12 cellular contexts compared by ENCODE assay signal in the genomic region with DNA sequence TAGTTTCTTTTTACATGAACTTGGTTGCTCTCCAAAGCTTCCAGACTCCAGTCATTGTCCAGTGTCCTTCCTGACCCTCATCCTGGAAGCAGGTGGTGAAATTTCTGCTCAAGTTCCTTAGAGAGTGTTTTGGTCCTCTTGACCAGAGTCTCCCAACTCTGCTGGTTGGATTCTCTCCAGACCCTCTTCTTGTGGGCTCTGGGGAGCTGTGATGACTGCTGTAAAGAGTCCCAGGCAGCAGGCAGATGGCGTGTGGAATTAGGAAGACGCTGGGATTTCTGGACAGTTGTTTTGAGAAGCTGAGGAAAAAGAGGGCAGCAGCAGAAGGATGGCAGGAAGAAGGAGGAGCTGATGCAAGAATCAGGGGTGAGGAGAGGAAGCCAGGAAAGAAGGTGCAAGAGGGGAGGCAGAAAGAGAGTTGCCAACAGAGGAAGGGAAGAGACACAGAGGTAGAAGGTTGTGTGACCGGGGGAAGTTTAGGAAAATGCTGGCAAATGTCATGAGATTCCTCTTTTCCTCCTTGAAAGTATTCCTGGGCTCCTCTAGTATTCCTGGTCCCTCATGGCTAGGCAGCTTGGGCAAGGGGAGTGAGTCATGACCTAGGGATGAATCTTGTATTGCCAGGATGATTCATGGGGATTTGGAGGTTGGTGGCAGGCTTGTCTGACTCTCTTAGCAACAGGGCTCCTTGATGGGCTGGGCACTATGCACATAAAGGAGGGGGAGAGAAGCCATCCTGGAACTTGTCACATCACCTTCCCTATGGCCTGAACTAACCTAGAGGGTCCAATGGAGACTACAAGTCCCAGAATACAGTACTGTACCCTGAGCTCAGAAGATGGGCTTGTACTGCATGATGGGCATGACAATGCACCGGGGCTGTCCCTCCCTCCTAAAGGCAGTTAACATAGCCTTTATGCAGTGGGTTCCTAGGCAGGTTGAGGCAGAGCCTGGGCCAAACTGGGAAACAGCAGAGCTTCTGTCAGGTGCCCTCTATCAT. TPM values are rescaled to one million over a fixed set of nuclear protein-coding genes. Genes with fewer than 3 reads are reported as not detected.
DNase-seq lines count a peak whose midpoint lies in the region; ATAC-seq and TF ChIP-seq lines count a peak whose summit lies in the region.
"Had no signal": no experiment of that assay in that cellular context is flagged by ENCODE, and none has a peak within 500 bp of the region (broad histone marks: within the 10 kb centered on the region; RNA-seq: fewer than 3 reads in every experiment).

No MANE protein-coding gene starts in this region.

- 35 to 37% methylated on average over 4 of the region's 4 CpGs for WGBS in GM23248 (ENCODE audit: low coverage in 1 of 2, low lambda C conversion rate in 2 of 2, missing lambda C conversion rate in 2 of 2), 2 experiments
- WGBS in mammary epithelial cell (ENCODE audit: low coverage, missing lambda C conversion rate), result 65% methylated on average over 3 of the region's 4 CpGs

- no peaks in the 10 kb centered on the region for H3F3A ChIP-seq in GM23248 (ENCODE audit: insufficient read depth)

- H3K79me2 ChIP-seq in GM23248 (ENCODE audit: insufficient read depth) (no peaks in the 10 kb centered on the region), mammary epithelial cell (ENCODE audit: insufficient read depth, low read length) (no peaks in the 10 kb centered on the region), osteoblast (ENCODE audit: insufficient read depth, low read length) (no peaks in the 10 kb centered on the region)

- H3K36me3 ChIP-seq in GM23248 (ENCODE audit: low read depth) (no peaks in the 10 kb centered on the region), mammary epithelial cell (ENCODE audit: insufficient read depth, low read length) (no peaks in the 10 kb centered on the region), osteoblast (ENCODE audit: insufficient read depth, low read length) (no peaks in the 10 kb centered on the region)

- H3K27me3 ChIP-seq in GM23248 (replicated peaks; ENCODE audit: insufficient read depth) (peaks cover 44% of the 10 kb centered on the region), mammary epithelial cell (ENCODE audit: insufficient read depth, low read length) (peaks cover 13% of the 10 kb centered on the region), osteoblast (ENCODE audit: insufficient read depth, low read length) (peaks cover 62% of the 10 kb centered on the region)

- H3K27ac ChIP-seq in GM23248 (no peak overlapping the region), mammary epithelial cell (ENCODE audit: insufficient read depth, low read depth, low read length) (no peak overlapping the region), osteoblast (ENCODE audit: low read depth, low read length) (no peak overlapping the region)
- H3K27ac ChIP-seq: HL-60 had no signal

- dilution Hi-C loops in mammary epithelial cell (cut with HindIII; ENCODE audit: low sequenced_read_pairs), result loop anchor here (5.0 to 25.0 kb wide), 3 partner anchors 35 to 230 kb away; a partner anchor contains a TSS

- no peak overlapping the region for H2AFZ ChIP-seq in GM23248
- H2AFZ ChIP-seq in mammary epithelial cell (ENCODE audit: low read depth, low read length), result no peak overlapping the region
- no peak overlapping the region for H2AFZ ChIP-seq in osteoblast (ENCODE audit: low read length)

- DNase-seq in GM23248 (peak; percentile 77), NCI-H2171 treated with DMSO at 0.1 percent for 48 hours (lab: John Stamatoyannopoulos, UW) (peak; percentile 52), mammary epithelial cell (peak; percentile 74), osteoblast (ENCODE audit: insufficient read length, low spot score, missing footprints) (peak; percentile 98), Right ventricle myocardium superior (no peak), HUDEP-2 (lab: John Stamatoyannopoulos, UW; ENCODE audit: unreplicated experiment in 76 of 76) (no peak), HT-29 (ENCODE audit: low spot score) (no peak)
- DNase-seq: activated naive CD4-positive, alpha-beta T cell treated with anti-CD3 and anti-CD28 coated beads, Interleukin-2, amount 50 U/mL, for 16 hours; natural killer cell; NCI-H187 treated with DMSO at 0.1 percent for 48 hours; SIG-M5 had no signal

- intact Hi-C loops in mammary epithelial cell (cut with micrococcal nuclease), result loop anchor here (10.0 kb wide), 1 partner anchor 47 kb away; no protein-coding TSS in a partner anchor
- intact Hi-C loops in Right ventricle myocardium superior (cut with DNase I), result no loop called here

- BruUV-seq in mammary epithelial cell (replicated peaks; lab: Mats Ljungman, UMichigan), result no TSS peak

- CTCF ChIA-PET in mammary epithelial cell (lab: Charles Lee; ENCODE audit: low non-redundant PET), result interaction anchor here (1.0 kb wide), 1 partner anchor 56 kb away, joined by 4 read pairs; no protein-coding TSS in a partner anchor

- no peak overlapping the region for H3K9ac ChIP-seq in GM23248
- no peak overlapping the region for H3K9ac ChIP-seq in mammary epithelial cell (ENCODE audit: insufficient read depth, low read length)

- H3K4me3 ChIP-seq in GM23248, result no peak overlapping the region
- no peak overlapping the region for H3K4me3 ChIP-seq in mammary epithelial cell (replicated peaks in 1 of 3; ENCODE audit: insufficient read depth in 1 of 3, low read depth in 2 of 3, low read length in 3 of 3)
- no peak overlapping the region for H3K4me3 ChIP-seq in osteoblast (ENCODE audit: insufficient read depth, low read length)

- no peak for ATAC-seq in Right ventricle myocardium superior (ENCODE audit: poor library complexity)
- ATAC-seq: natural killer cell had no signal

- H3K4me2 ChIP-seq in GM23248 (ENCODE audit: unreplicated experiment) (no peak overlapping the region), mammary epithelial cell (ENCODE audit: insufficient read depth, low read depth, low read length) (no peak overlapping the region), osteoblast (ENCODE audit: insufficient read depth, low read length) (no peak overlapping the region)

- in situ Hi-C loops in GM23248 (cut with MboI) (no loop called here), mammary epithelial cell (cut with MboI; ENCODE audit: low sequenced_read_pairs in 2 of 2) (no loop called here)

- H4K20me1 ChIP-seq in GM23248 (ENCODE audit: insufficient read depth), result no peaks in the 10 kb centered on the region
- H4K20me1 ChIP-seq in mammary epithelial cell (ENCODE audit: insufficient read depth, low read length), result peaks cover 2% of the 10 kb centered on the region
- peaks cover 3% of the 10 kb centered on the region for H4K20me1 ChIP-seq in osteoblast (ENCODE audit: insufficient read depth, low read length)

- H3K4me1 ChIP-seq in GM23248 (ENCODE audit: insufficient read depth) (no peaks in the 10 kb centered on the region), mammary epithelial cell (ENCODE audit: insufficient read depth, low read length) (no peaks in the 10 kb centered on the region), osteoblast (ENCODE audit: insufficient read depth, low read length) (peaks cover 6% of the 10 kb centered on the region)

- H3K9me2 ChIP-seq in GM23248 (ENCODE audit: insufficient read depth), result no peaks in the 10 kb centered on the region

- H3K9me3 ChIP-seq in GM23248 (ENCODE audit: low read depth) (no peaks in the 10 kb centered on the region), mammary epithelial cell (replicated peaks; ENCODE audit: insufficient read depth, low read length) (no peaks in the 10 kb centered on the region), osteoblast (ENCODE audit: low read depth, low read length) (no peaks in the 10 kb centered on the region)

- TF ChIP-seq CTCF in mammary epithelial cell (conservative IDR thresholded peaks at IDR 0.05 in 1 of 2, IDR thresholded peaks at IDR 0.05 in 1 of 2; ENCODE audit: extremely low read depth in 1 of 2, insufficient read depth in 1 of 2, low read depth in 1 of 2, low read length in 2 of 2), result no peak
- TF ChIP-seq CTCF in osteoblast (IDR thresholded peaks at IDR 0.05; ENCODE audit: extremely low read depth, low read depth, low read length), result no peak

RNA-seq across cellular contexts. Expression of a gene that starts 1.9 kb away (rescaled TPM):
- total RNA-seq in GM23248 (2014; rRNA removed; shearing (Covaris generic)), result not detected in 2 replicates
- polyA plus RNA-seq in GM23248 (2016; fragmentation: Nextera tagmentation; extraction: Ambion mirVana), result not detected in 2 replicates
- not detected for total RNA-seq in mammary epithelial cell
- not detected for polyA plus RNA-seq in mammary epithelial cell
- not detected for polyA minus RNA-seq in mammary epithelial cell
- not detected in 2 replicates for total RNA-seq in osteoblast
- total RNA-seq in Right ventricle myocardium superior, result not detected
- total RNA-seq in HT-29 (2014; rRNA removed; shearing (Covaris generic)), result 0.05 TPM in 1 of 2 replicates, not detected in the other

RNA-seq across cellular contexts. Expression of a gene that starts 35.2 kb away (rescaled TPM):
- total RNA-seq in GM23248 (2014; rRNA removed; shearing (Covaris generic)), result not detected in 2 replicates
- polyA plus RNA-seq in GM23248 (2016; fragmentation: Nextera tagmentation; extraction: Ambion mirVana), result not detected in 2 replicates
- 1 to 10 TPM in 1 of 2 donors, under 1 TPM in 1; 0.40 to 1.2 TPM for total RNA-seq in mammary epithelial cell
- 0.11 TPM for polyA plus RNA-seq in mammary epithelial cell
- not detected for polyA minus RNA-seq in mammary epithelial cell
- total RNA-seq in osteoblast, result 1.4 and 1.8 TPM in 2 replicates
- total RNA-seq in Right ventricle myocardium superior, result 1.00 TPM
- 0.47 and 2.2 TPM in 2 replicates for total RNA-seq in HT-29 (2014; rRNA removed; shearing (Covaris generic))

RNA-seq across cellular contexts. Expression of a gene that starts 56.4 kb away (rescaled TPM):
- 27.7 and 46.9 TPM in 2 replicates for total RNA-seq in GM23248 (2014; rRNA removed; shearing (Covaris generic))
- polyA plus RNA-seq in GM23248 (2016; fragmentation: Nextera tagmentation; extraction: Ambion mirVana) (5.9 and 6.1 TPM in 2 replicates), mammary epithelial cell (17.8 TPM)
- total RNA-seq in mammary epithelial cell (10 to 100 TPM; 22.7 to 31.1 TPM), osteoblast (20.3 and 26.8 TPM in 2 replicates), Right ventricle myocardium superior (14.8 TPM)
- 60.6 TPM for polyA minus RNA-seq in mammary epithelial cell
- total RNA-seq in HT-29 (2014; rRNA removed; shearing (Covaris generic)), result 32.0 and 34.7 TPM in 2 replicates

Comparison
In these comparisons a context has a peak if more than half of its experiments do, and no peak if none do; other contexts are left out.
1. DNase-seq: peak in GM23248 (single experiment), NCI-H2171 treated with DMSO at 0.1 percent for 48 hours (single experiment), mammary epithelial cell (single experiment) and osteoblast (single experiment); none in Right ventricle myocardium superior (single experiment), HUDEP-2 (0 of 76) and HT-29 (single experiment).